ENCODE assay signal across 10 cellular contexts in genomic region chr17:29682054-29682453, GRCh38. TPM values are rescaled to one million over a fixed set of nuclear protein-coding genes. Genes with fewer than 3 reads are reported as not detected.
DNase-seq lines count a peak whose midpoint lies in the region; ATAC-seq, FAIRE-seq and TF ChIP-seq lines count a peak whose summit lies in the region.
"Had no signal": no experiment of that assay in that cellular context is flagged by ENCODE, and none has a peak within 500 bp of the region (broad histone marks: within the 10 kb centered on the region; RNA-seq: fewer than 3 reads in every experiment).

No MANE protein-coding gene starts in this region.

- H3K4me3 ChIP-seq in gastrocnemius medialis, result no peak overlapping the region
- H3K4me3 ChIP-seq: Peyer's patch, thoracic aorta had no signal

- DNase-seq in GM12891 (ENCODE audit: insufficient read length, low spot score), result no peak
- DNase-seq in NCI-H69 (lab: John Stamatoyannopoulos, UW), result peak; percentile 17
- DNase-seq in dermis blood vessel endothelial cell, result peak; percentile 57
- no peak for DNase-seq in gastrocnemius medialis
- no peak for DNase-seq in HTR-8/SVneo (ENCODE audit: insufficient read length, low spot score)
- DNase-seq in SHP77 (lab: John Stamatoyannopoulos, UW), result no peak
- DNase-seq: activated effector memory CD4-positive, alpha-beta T cell treated with Interleukin-2 at 50 U/mL for 16 hours; Peyer's patch had no signal

- H3K27ac ChIP-seq in gastrocnemius medialis, result peak overlapping the region; percentile 97 to 100 (median 98)

- H3K27me3 ChIP-seq in gastrocnemius medialis, result no peaks in the 10 kb centered on the region
- H3K27me3 ChIP-seq: Peyer's patch had no signal

- H3K4me1 ChIP-seq in gastrocnemius medialis, result peaks cover 54 to 62% of the 10 kb centered on the region in 2 donors

- FAIRE-seq in GM12891 (lab: Jason Lieb, UNC) (peak; percentile 56), HTR-8/SVneo (lab: Jason Lieb, UNC) (no peak)

- no peaks in the 10 kb centered on the region for H3K9me3 ChIP-seq in gastrocnemius medialis
- H3K9me3 ChIP-seq: Peyer's patch, thoracic aorta had no signal

- H3K36me3 ChIP-seq in gastrocnemius medialis, result peaks cover 0 to 2% of the 10 kb centered on the region in 2 donors
- H3K36me3 ChIP-seq: thoracic aorta had no signal

- ATAC-seq in gastrocnemius medialis (no peak), HG03097 (IDR thresholded peaks at IDR 0.05; ENCODE audit: low FRiP score, unreplicated experiment) (no peak)

- in situ Hi-C loops in gastrocnemius medialis (cut with MboI; ENCODE audit: low sequenced_read_pairs in 4 of 4), result no loop called here

- intact Hi-C loops in gastrocnemius medialis (cut with DNase I; ENCODE audit: low total_unique reads), result no loop called here

- no peak for TF ChIP-seq POLR2A in GM12891 (IDR thresholded peaks at IDR 0.05; ENCODE audit: low read depth, low read length)
- no peak for TF ChIP-seq POLR2A in gastrocnemius medialis (IDR thresholded peaks at IDR 0.05)

- TF ChIP-seq CTCF in gastrocnemius medialis (IDR thresholded peaks at IDR 0.05 in 4 of 5, conservative IDR thresholded peaks at IDR 0.05 in 1 of 5), result no peak

TF ChIP-seq in GM12891, 5 proteins besides CTCF, POLR2A, EP300 and RAD21:
- peak; percentile 86 for TF ChIP-seq SPI1 (IDR thresholded peaks at IDR 0.05; ENCODE audit: low read depth, low read length)
- TF ChIP-seq POLR2AphosphoS5 (IDR thresholded peaks at IDR 0.05; ENCODE audit: low read depth, low read length), result no peak

RNA-seq across cellular contexts. Expression of gene CORO6, which starts 59.3 kb away (rescaled TPM):
- 1.5 TPM for polyA plus RNA-seq in GM12891 (2012; ENCODE audit: low read depth, missing spikeins)
- 1.6 and 3.9 TPM in 2 replicates for total RNA-seq in dermis blood vessel endothelial cell
- 100 to 1,000 TPM; 409 to 694 (median 563) TPM for total RNA-seq in gastrocnemius medialis

Comparison
In these comparisons a context has a peak if more than half of its experiments do, and no peak if none do; other contexts are left out.
1. DNase-seq: peak in NCI-H69 (single experiment) and dermis blood vessel endothelial cell (single experiment); none in GM12891 (single experiment), gastrocnemius medialis (0 of 2), HTR-8/SVneo (single experiment) and SHP77 (0 of 2).
2. RNA of gene CORO6, which starts 59.3 kb away (total RNA-seq): 409 to 694 TPM in gastrocnemius medialis; 1.6 to 3.9 TPM in dermis blood vessel endothelial cell; every median in the first group is over 10 times any median in the second.